Comparison of ENCODE assay signal across 8 cellular contexts in the genomic region with DNA sequence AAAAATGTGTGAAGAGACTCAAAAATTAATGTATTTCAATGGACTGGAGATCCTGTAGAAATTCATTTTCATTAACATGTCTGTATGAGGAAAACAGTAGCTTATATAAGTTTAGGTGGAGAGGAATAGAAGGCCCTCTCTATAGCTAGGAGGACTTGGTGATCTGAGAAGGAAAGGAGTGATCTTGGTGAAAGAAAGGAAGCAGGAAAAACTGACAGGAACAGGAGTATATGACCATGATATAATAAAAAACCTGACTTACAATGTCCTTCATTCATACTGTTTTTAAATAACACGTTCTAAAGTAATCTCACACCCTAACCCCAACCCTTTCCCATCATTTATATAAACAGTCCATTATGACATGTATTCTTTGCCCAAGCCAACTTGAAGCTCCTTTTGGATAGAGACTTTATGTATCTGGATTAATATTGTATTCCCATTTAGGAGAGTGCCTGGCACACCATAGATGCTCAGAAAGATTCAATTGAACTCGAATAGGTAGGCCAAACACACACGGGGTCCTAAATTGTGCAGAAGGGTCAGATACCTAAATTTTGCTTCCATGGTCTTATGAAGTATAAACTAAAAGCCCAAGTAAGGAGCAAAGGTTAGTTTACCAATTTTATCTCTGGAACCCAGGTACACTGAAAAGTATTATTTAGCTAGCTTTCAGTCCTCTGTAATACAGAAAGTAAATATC.
DNase-seq lines count a peak whose midpoint lies in the region; TF ChIP-seq lines count a peak whose summit lies in the region.

No MANE protein-coding gene starts in this region.

- H3K4me1 ChIP-seq in SJCRH30, result peaks cover 2% of the 10 kb centered on the region; the same call in 1 of the 2 replicates
- peaks cover 8% of the 10 kb centered on the region for H3K4me1 ChIP-seq in iPS-15b (ENCODE audit: control insufficient read depth, insufficient read depth, low read length)
- peaks cover 41% of the 10 kb centered on the region for H3K4me1 ChIP-seq in suprapubic skin

- H3K27me3 ChIP-seq in SJCRH30 (no peaks in the 10 kb centered on the region), iPS-15b (ENCODE audit: control insufficient read depth, insufficient read depth, low read length) (no peaks in the 10 kb centered on the region), suprapubic skin (no peaks in the 10 kb centered on the region)

- H3K9me3 ChIP-seq in SJCRH30 (replicated peaks) (no peaks in the 10 kb centered on the region), iPS-15b (ENCODE audit: control insufficient read depth, insufficient read depth, low read length) (no peaks in the 10 kb centered on the region), suprapubic skin (no peaks in the 10 kb centered on the region)

- TF ChIP-seq CTCF in suprapubic skin (IDR thresholded peaks at IDR 0.05), result no peak

- H3K36me3 ChIP-seq in SJCRH30, result no peaks in the 10 kb centered on the region
- H3K36me3 ChIP-seq in iPS-15b (ENCODE audit: control insufficient read depth, insufficient read depth, low read length), result no peaks in the 10 kb centered on the region
- H3K36me3 ChIP-seq in suprapubic skin, result no peaks in the 10 kb centered on the region

- H3K4me3 ChIP-seq in SJCRH30 (peak overlapping the region; percentile 75), iPS-15b (ENCODE audit: low read depth, low read length) (peak overlapping the region; percentile 92), suprapubic skin (peak overlapping the region; percentile 76)

- H3K27ac ChIP-seq in SJCRH30 (peak overlapping the region; percentile 97), suprapubic skin (peak overlapping the region; percentile 94)

- DNase-seq in NCI-H1417 (lab: John Stamatoyannopoulos, UW) (peak in 2 of 3 experiments; percentile 4 to 39), NCI-H1417 treated with DMSO at 0.1 percent for 48 hours (lab: John Stamatoyannopoulos, UW) (no peak), SJCRH30 (peak in 1 of 2 experiments; percentile 25), suprapubic skin (ENCODE audit: low spot score in 2 of 2) (no peak), MV-4-11 (lab: John Stamatoyannopoulos, UW) (no peak), cerebellar cortex (ENCODE audit: low spot score) (no peak), KG1 (lab: John Stamatoyannopoulos, UW) (no peak)

- peak overlapping the region; percentile 87 for H3K9ac ChIP-seq in iPS-15b (ENCODE audit: low read depth, low read length)

- TF ChIP-seq POLR2A in suprapubic skin (IDR thresholded peaks at IDR 0.05), result no peak

- WGBS in suprapubic skin, result 18% methylated on average over 3 of the region's 3 CpGs

- no peak for TF ChIP-seq EP300 in suprapubic skin (IDR thresholded peaks at IDR 0.05)

Comparison
In these comparisons a context has a peak if more than half of its experiments do, and no peak if none do; other contexts are left out.
1. DNase-seq: peak in NCI-H1417 (2 of 3); none in NCI-H1417 treated with DMSO at 0.1 percent for 48 hours (single experiment), suprapubic skin (0 of 2), MV-4-11 (single experiment), cerebellar cortex (single experiment) and KG1 (single experiment).
2. Peak in every context shown above with its lines, with median percentiles within 50 percentile points of each other: H3K4me3 ChIP-seq.